In genomic region chr2:227325056-227325823, GRCh38 we compare ENCODE assay signal across 8 cellular contexts. TPM values are rescaled to one million over a fixed set of nuclear protein-coding genes. Genes with fewer than 3 reads are reported as not detected.
A peak's percentile ranks its signal among the peaks of the same experiment; 100 is the strongest.
DNase-seq lines count a peak whose midpoint lies in the region; ATAC-seq and TF ChIP-seq lines count a peak whose summit lies in the region.

Gene MFF (plus strand): TSS chr2:227325251. CDS start chr2:227330666, 5,415 bp downstream.

- no peaks in the 10 kb centered on the region for H3K36me3 ChIP-seq in H7 (replicated peaks; ENCODE audit: control insufficient read depth, insufficient read depth, low read length)
- no peaks in the 10 kb centered on the region for H3K36me3 ChIP-seq in Loucy (ENCODE audit: insufficient read depth, low read length)

- H3K79me2 ChIP-seq in Loucy (ENCODE audit: insufficient read depth, low read length), result peaks cover 51% of the 10 kb centered on the region

- H4K20me1 ChIP-seq in Loucy (ENCODE audit: insufficient read depth, low read length, poor library complexity, severe bottlenecking), result peaks cover 40% of the 10 kb centered on the region

- H3K9me3 ChIP-seq in Loucy (ENCODE audit: insufficient read depth, low read depth, low read length), result 0 out of 2 replicates have a peak, but pooled peaks cover 4% of the 10 kb centered on the region

- peaks cover 38 to 41% of the 10 kb centered on the region in 2 donors for H3K4me1 Mint-ChIP-seq in natural killer cell treated with Interleukin-12 subunit alpha and Interleukin-12 subunit beta and Interleukin-15 and Interleukin-18, amount 100 ng/mL, for 72 hours (ENCODE audit: low read depth in 2 of 2)

- H3K36me3 Mint-ChIP-seq in natural killer cell treated with Interleukin-12 subunit alpha and Interleukin-12 subunit beta and Interleukin-15 and Interleukin-18, amount 100 ng/mL, for 72 hours, result no peaks in the 10 kb centered on the region

- H3K27me3 ChIP-seq in H7 (ENCODE audit: control insufficient read depth, insufficient read depth, low read length) (no peaks in the 10 kb centered on the region), Loucy (ENCODE audit: insufficient read depth, low read length, poor library complexity, severe bottlenecking) (no peaks in the 10 kb centered on the region)

- H3K4me1 ChIP-seq in Loucy (ENCODE audit: insufficient read depth, low read length, poor library complexity, severe bottlenecking), result peaks cover 60% of the 10 kb centered on the region

- ATAC-seq in natural killer cell treated with Interleukin-12 subunit alpha and Interleukin-12 subunit beta and Interleukin-15 and Interleukin-18, amount 100 ng/mL, for 72 hours, result peak; percentile 100
- ATAC-seq in stimulated activated naive CD8-positive, alpha-beta T cell treated with anti-CD3 and anti-CD28 coated beads, Interleukin-15, Interleukin-2, amounts not matched to agents 100 U/mL and 50 U/mL, for 24 hours, result peak; percentile 99

- H3K4me3 ChIP-seq in H7 (ENCODE audit: insufficient read depth, low read depth, low read length) (peak within 1 kb of the TSS; percentile 88), Loucy (ENCODE audit: low read length, poor library complexity, severe bottlenecking) (peak within 1 kb of the TSS; percentile 86), fibroblast of pulmonary artery (replicated peaks; ENCODE audit: low read depth, low read length) (peak within 1 kb of the TSS; percentile 98)

- peaks cover 5% of the 10 kb centered on the region for H3K9me3 Mint-ChIP-seq in natural killer cell treated with Interleukin-12 subunit alpha and Interleukin-12 subunit beta and Interleukin-15 and Interleukin-18, amount 100 ng/mL, for 72 hours

- H2AFZ ChIP-seq in Loucy (ENCODE audit: low read length), result peak within 1 kb of the TSS; percentile 94

- in situ Hi-C loops in G401 (cut with HindIII; ENCODE audit: low sequenced_read_pairs), result no loop called here

- TF ChIP-seq CTCF in Loucy (conservative IDR thresholded peaks at IDR 0.05; ENCODE audit: low read length) (peak; percentile 56), fibroblast of pulmonary artery (IDR thresholded peaks at IDR 0.05; ENCODE audit: low read length, missing control alignments) (peak; percentile 3)

- H3K4me3 Mint-ChIP-seq in natural killer cell treated with Interleukin-12 subunit alpha and Interleukin-12 subunit beta and Interleukin-15 and Interleukin-18, amount 100 ng/mL, for 72 hours, result peak within 1 kb of the TSS; percentile 88

- no peaks in the 10 kb centered on the region for H3K27me3 Mint-ChIP-seq in natural killer cell treated with Interleukin-12 subunit alpha and Interleukin-12 subunit beta and Interleukin-15 and Interleukin-18, amount 100 ng/mL, for 72 hours

- peak; percentile 90 for DNase-seq in G401 (ENCODE audit: low spot score)
- peak; percentile 86 for DNase-seq in H7
- DNase-seq in SHP77 (lab: John Stamatoyannopoulos, UW), result peak; percentile 85 to 93
- DNase-seq in activated effector memory CD4-positive, alpha-beta T cell treated with Interleukin-2 at 50 U/mL for 16 hours, result peak; percentile 90
- DNase-seq in fibroblast of pulmonary artery (ENCODE audit: low read depth), result peak; percentile 95
- DNase-seq in natural killer cell treated with Interleukin-12 subunit alpha and Interleukin-12 subunit beta and Interleukin-15 and Interleukin-18, amount 100 ng/mL, for 72 hours (ENCODE audit: low spot score), result peak; percentile 95
- peak; percentile 94 for DNase-seq in stimulated activated naive CD8-positive, alpha-beta T cell treated with anti-CD3 and anti-CD28 coated beads, Interleukin-15, Interleukin-2, amounts not matched to agents 100 U/mL and 50 U/mL, for 24 hours

- H3K4me2 ChIP-seq in Loucy (ENCODE audit: low read depth, low read length, poor library complexity, severe bottlenecking), result peak within 1 kb of the TSS; percentile 98

- peak within 1 kb of the TSS; percentile 78 to 89 for H3K27ac Mint-ChIP-seq in natural killer cell treated with Interleukin-12 subunit alpha and Interleukin-12 subunit beta and Interleukin-15 and Interleukin-18, amount 100 ng/mL, for 72 hours

- peak within 1 kb of the TSS; percentile 94 for H3K9ac ChIP-seq in Loucy (ENCODE audit: low read depth, low read length, poor library complexity, severe bottlenecking)

- H3K9me2 ChIP-seq in Loucy (replicated peaks; ENCODE audit: low read depth, low read length), result no peaks in the 10 kb centered on the region

- peaks cover 11% of the 10 kb centered on the region; the same call in 1 of the 2 replicates for H3F3A ChIP-seq in Loucy (ENCODE audit: low read depth)

RNA-seq across cellular contexts. Expression of gene MFF, which starts in this region (rescaled TPM):
- total RNA-seq in G401 (2014; rRNA removed; shearing (Covaris generic)), result 116 and 185 TPM in 2 replicates
- total RNA-seq in H7 (2014; rRNA removed; shearing (Covaris generic)), result 90.7 and 104 TPM in 2 replicates
- 10 to 100 TPM; 51.4 to 73.1 TPM for total RNA-seq in natural killer cell treated with Interleukin-12 subunit alpha and Interleukin-12 subunit beta and Interleukin-15 and Interleukin-18, amount 100 ng/mL, for 72 hours

Comparison
In these comparisons a context has a peak if more than half of its experiments do, and no peak if none do; other contexts are left out.
1. Peak in every context shown above with its lines: DNase-seq, ATAC-seq and H3K4me3 ChIP-seq.